16 cellular contexts compared by ENCODE assay signal in the genomic region with DNA sequence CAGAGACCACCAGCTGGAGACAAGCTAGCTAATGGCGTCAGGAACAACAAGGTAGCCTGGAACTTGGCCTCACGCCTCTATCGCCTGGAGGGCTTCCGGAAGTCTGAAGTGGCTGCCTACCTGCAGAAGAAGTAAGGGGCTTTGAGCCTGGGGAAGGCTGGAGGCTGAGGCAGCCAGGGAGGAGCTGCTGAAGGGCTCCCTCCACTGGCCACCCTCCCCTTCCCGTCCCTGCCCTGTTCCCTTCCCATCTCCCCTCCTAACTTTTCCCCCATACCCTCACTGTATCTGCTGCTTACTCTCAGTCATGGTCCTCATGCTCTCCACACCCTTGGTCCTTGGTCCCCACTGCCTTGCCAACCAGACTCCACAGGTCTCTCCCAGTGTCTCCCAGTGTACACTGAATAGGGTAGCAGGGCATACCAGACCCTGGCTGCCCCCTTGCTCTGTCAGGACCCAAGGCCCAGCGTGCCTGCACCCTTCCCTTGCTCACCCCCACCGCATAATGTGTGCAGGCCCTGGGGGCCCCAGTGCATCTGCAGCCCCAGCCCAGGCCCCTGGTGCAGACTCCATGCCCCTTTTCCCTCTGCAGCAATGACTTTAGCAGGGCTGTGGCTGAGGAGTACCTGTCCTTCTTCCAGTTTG. TPM values are rescaled to one million over a fixed set of nuclear protein-coding genes. Genes with fewer than 3 reads are reported as not detected.
DNase-seq lines count a peak whose midpoint lies in the region; ATAC-seq and TF ChIP-seq lines count a peak whose summit lies in the region.
"Had no signal": no experiment of that assay in that cellular context is flagged by ENCODE, and none has a peak within 500 bp of the region (broad histone marks: within the 10 kb centered on the region; RNA-seq: fewer than 3 reads in every experiment).

No MANE protein-coding gene starts in this region.

- H3K79me1 ChIP-seq in mesendoderm (ENCODE audit: low read length) = no peaks in the 10 kb centered on the region

- ATAC-seq in gastroesophageal sphincter (no peak), GM21447 (IDR thresholded peaks at IDR 0.05; ENCODE audit: unreplicated experiment) (no peak), HG03039 (IDR thresholded peaks at IDR 0.05; ENCODE audit: unreplicated experiment) (no peak)
- ATAC-seq: Right ventricle myocardium inferior had no signal

- no peak for TF ChIP-seq POLR2A in gastroesophageal sphincter (IDR thresholded peaks at IDR 0.05)

- H2BK120ac ChIP-seq in mesendoderm (ENCODE audit: low read depth, low read length) = no peak overlapping the region

- H3K56ac ChIP-seq in mesendoderm (ENCODE audit: low read length) = no peak overlapping the region

- peaks cover 24% of the 10 kb centered on the region for H3K79me2 ChIP-seq in DOHH2 (ENCODE audit: control insufficient read depth, low read length)
- no peaks in the 10 kb centered on the region for H3K79me2 ChIP-seq in mesendoderm (ENCODE audit: control insufficient read depth, insufficient read depth, low read length)

- no peak overlapping the region for H4K8ac ChIP-seq in mesendoderm (ENCODE audit: low read depth, low read length)

- no peaks in the 10 kb centered on the region for H4K20me1 ChIP-seq in DOHH2 (ENCODE audit: control insufficient read depth, insufficient read depth, low read depth, low read length)

- H3K36me3 ChIP-seq in DOHH2 (ENCODE audit: control insufficient read depth, low read length) (peaks cover 82% of the 10 kb centered on the region), brain microvascular endothelial cell (replicated peaks) (no peaks in the 10 kb centered on the region), mesendoderm (ENCODE audit: control insufficient read depth, insufficient read depth, low read length) (no peaks in the 10 kb centered on the region), gastroesophageal sphincter (no peaks in the 10 kb centered on the region)

- H3K9me2 ChIP-seq in DOHH2 (replicated peaks; ENCODE audit: control insufficient read depth, low read length) = no peaks in the 10 kb centered on the region

- TF ChIP-seq CTCF in DOHH2 (IDR thresholded peaks at IDR 0.05; ENCODE audit: low read depth, low read length, poor library complexity, severe bottlenecking) (peak; percentile 30), HFF-Myc (IDR thresholded peaks at IDR 0.05; ENCODE audit: low read depth, low read length, missing control alignments) (peak; percentile 21), brain microvascular endothelial cell (IDR thresholded peaks at IDR 0.05; ENCODE audit: low read depth, low read length, missing control alignments) (peak; percentile 52), gastroesophageal sphincter (IDR thresholded peaks at IDR 0.05) (no peak)

- no peak overlapping the region for H4K5ac ChIP-seq in mesendoderm (ENCODE audit: low read length)

- H3K27ac ChIP-seq in DOHH2 (ENCODE audit: low read depth, low read length) = no peak overlapping the region
- H3K27ac ChIP-seq in brain microvascular endothelial cell = no peak overlapping the region
- no peak overlapping the region for H3K27ac ChIP-seq in mesendoderm (ENCODE audit: low read depth, low read length)
- H3K27ac ChIP-seq in gastroesophageal sphincter = no peak overlapping the region
- H3K27ac ChIP-seq: testis had no signal

- no peak overlapping the region for H3K23ac ChIP-seq in mesendoderm (ENCODE audit: low read length)

- no peak overlapping the region for H2BK15ac ChIP-seq in mesendoderm (replicated peaks; ENCODE audit: low read depth)

- H3K9me3 ChIP-seq in DOHH2 (ENCODE audit: control insufficient read depth, insufficient read depth, low read length) (no peaks in the 10 kb centered on the region), gastroesophageal sphincter (no peaks in the 10 kb centered on the region)
- H3K9me3 ChIP-seq: testis had no signal

- no peak overlapping the region for H2AK5ac ChIP-seq in mesendoderm (ENCODE audit: low read length)

- no peak overlapping the region for H3K4ac ChIP-seq in mesendoderm (ENCODE audit: low read depth, low read length)

- no peak overlapping the region for H2BK5ac ChIP-seq in mesendoderm (ENCODE audit: low read length)

- no CpG with 5 or more reads among the region's 7 CpGs for WGBS in mesendoderm (ENCODE audit: extremely low coverage, insufficient coverage, low lambda C conversion rate)
- WGBS in gastroesophageal sphincter (ENCODE audit: low coverage in 1 of 2), 2 donors = 38 to 67% methylated on average over 1 to 3 of the region's 7 CpGs

- no peak overlapping the region for H3K4me3 ChIP-seq in DOHH2 (ENCODE audit: low read length)
- H3K4me3 ChIP-seq in HFF-Myc (replicated peaks; ENCODE audit: low read depth, low read length) = no peak overlapping the region
- H3K4me3 ChIP-seq in brain microvascular endothelial cell (ENCODE audit: low read depth, low read length) = no peak overlapping the region
- no peak overlapping the region for H3K4me3 ChIP-seq in mesendoderm (ENCODE audit: low read length)
- no peak overlapping the region for H3K4me3 ChIP-seq in gastroesophageal sphincter
- H3K4me3 ChIP-seq: testis had no signal

- TF ChIP-seq EP300 in gastroesophageal sphincter (IDR thresholded peaks at IDR 0.05) = no peak

- H3K4me2 ChIP-seq in DOHH2 (ENCODE audit: low read length) = no peak overlapping the region
- no peak overlapping the region for H3K4me2 ChIP-seq in mesendoderm (ENCODE audit: low read length)

- H3K4me1 ChIP-seq in DOHH2 (ENCODE audit: control insufficient read depth, low read length) = 0 out of 2 replicates have a peak, but pooled peaks cover 4% of the 10 kb centered on the region
- no peaks in the 10 kb centered on the region for H3K4me1 ChIP-seq in mesendoderm (ENCODE audit: control insufficient read depth, low read depth, low read length)
- no peaks in the 10 kb centered on the region for H3K4me1 ChIP-seq in gastroesophageal sphincter
- H3K4me1 ChIP-seq: testis had no signal

- H3K9ac ChIP-seq in mesendoderm (ENCODE audit: low read length) = no peak overlapping the region

- no peak for DNase-seq in HFF-Myc (ENCODE audit: extremely low read depth, low read depth)
- DNase-seq in brain microvascular endothelial cell = no peak
- DNase-seq in mesendoderm = peak; percentile 61
- no peak for DNase-seq in stimulated activated CD4-positive, alpha-beta T cell treated with anti-CD3 and anti-CD28 coated beads, Interleukin-12 subunit alpha, Interleukin-12 subunit beta, amount 100 ng/mL, for 4 hours
- DNase-seq: activated CD4-positive, alpha-beta T cell treated with anti-CD3 and anti-CD28 coated beads for 1 hour; activated T-cell treated with anti-CD3 and anti-CD28 coated beads, Interleukin-2, amount 50 U/mL, for 1 hour; aorta; dermis blood vessel endothelial cell; GF-D8; T-helper 2 cell; testis had no signal

- in situ Hi-C loops in brain microvascular endothelial cell (cut with HindIII; ENCODE audit: low pct_ligation_motif_present, low sequenced_read_pairs) = no loop called here

- H3F3A ChIP-seq in DOHH2 (ENCODE audit: control insufficient read depth, insufficient read depth) = no peaks in the 10 kb centered on the region

- H3K27me3 ChIP-seq in DOHH2 (ENCODE audit: control insufficient read depth, low read length) (no peaks in the 10 kb centered on the region), brain microvascular endothelial cell (replicated peaks) (no peaks in the 10 kb centered on the region), mesendoderm (ENCODE audit: insufficient read depth, low read length, poor library complexity) (no peaks in the 10 kb centered on the region), gastroesophageal sphincter (no peaks in the 10 kb centered on the region)
- H3K27me3 ChIP-seq: testis had no signal

- H3K18ac ChIP-seq in mesendoderm (ENCODE audit: low read length) = no peak overlapping the region

RNA-seq across cellular contexts. Expression of a gene that starts 18.8 kb away (rescaled TPM):
- 0.87 TPM for polyA plus RNA-seq in mesendoderm (2013, experiment 1 of 2)
- polyA plus RNA-seq in mesendoderm (2013, experiment 2 of 2) = 0.90 TPM
- 1 to 10 TPM; 3.0 to 4.4 (median 3.6) TPM for total RNA-seq in gastroesophageal sphincter

Comparison
In these comparisons a context has a peak if more than half of its experiments do, and no peak if none do; other contexts are left out.
1. CTCF ChIP-seq: peak in DOHH2 (single experiment), HFF-Myc (single experiment) and brain microvascular endothelial cell (single experiment); none in gastroesophageal sphincter (0 of 4).